ENCODE assay signal across 2 cellular contexts in genomic region chr4:158159718-158160094, GRCh38.
TF ChIP-seq lines count a peak whose summit lies in the region.

No MANE protein-coding gene starts in this region.

TF ChIP-seq in SK-N-SH, 30 proteins besides CTCF, POLR2A, EP300 and RAD21 (continued from another document):
- TF ChIP-seq PBX3 (IDR thresholded peaks at IDR 0.05) = no peak
- no peak for TF ChIP-seq USF1 (IDR thresholded peaks at IDR 0.05; ENCODE audit: borderline replicate concordance, low read depth)
- TF ChIP-seq CHD2 (IDR thresholded peaks at IDR 0.05; ENCODE audit: low read length, partially characterized antibody) = no peak
- TF ChIP-seq USF2 (IDR thresholded peaks at IDR 0.05; ENCODE audit: borderline replicate concordance, low read depth, low read length) = no peak
- TF ChIP-seq TCF12 (IDR thresholded peaks at IDR 0.05) = no peak
- no peak for TF ChIP-seq TEAD4 (IDR thresholded peaks at IDR 0.05; ENCODE audit: borderline replicate concordance, insufficient read depth)
- no peak for TF ChIP-seq SMC3 (IDR thresholded peaks at IDR 0.05; ENCODE audit: low read depth, low read length)
- TF ChIP-seq FOXM1 (IDR thresholded peaks at IDR 0.05; ENCODE audit: low read depth) = no peak
- TF ChIP-seq RFX5 (IDR thresholded peaks at IDR 0.05; ENCODE audit: low read length) = no peak
- no peak for TF ChIP-seq POLR2AphosphoS5 (IDR thresholded peaks at IDR 0.05; ENCODE audit: low read depth, low read length)
- no peak for TF ChIP-seq TAF1 (IDR thresholded peaks at IDR 0.05; ENCODE audit: borderline replicate concordance, low read depth, low read length)

TF ChIP-seq in endothelial cell of umbilical vein, 7 proteins besides CTCF, POLR2A, EP300 and RAD21 (continued from another document):
- TF ChIP-seq FOS (IDR thresholded peaks at IDR 0.05; ENCODE audit: borderline replicate concordance, insufficient read depth, low read length) = no peak
